In the genomic region with DNA sequence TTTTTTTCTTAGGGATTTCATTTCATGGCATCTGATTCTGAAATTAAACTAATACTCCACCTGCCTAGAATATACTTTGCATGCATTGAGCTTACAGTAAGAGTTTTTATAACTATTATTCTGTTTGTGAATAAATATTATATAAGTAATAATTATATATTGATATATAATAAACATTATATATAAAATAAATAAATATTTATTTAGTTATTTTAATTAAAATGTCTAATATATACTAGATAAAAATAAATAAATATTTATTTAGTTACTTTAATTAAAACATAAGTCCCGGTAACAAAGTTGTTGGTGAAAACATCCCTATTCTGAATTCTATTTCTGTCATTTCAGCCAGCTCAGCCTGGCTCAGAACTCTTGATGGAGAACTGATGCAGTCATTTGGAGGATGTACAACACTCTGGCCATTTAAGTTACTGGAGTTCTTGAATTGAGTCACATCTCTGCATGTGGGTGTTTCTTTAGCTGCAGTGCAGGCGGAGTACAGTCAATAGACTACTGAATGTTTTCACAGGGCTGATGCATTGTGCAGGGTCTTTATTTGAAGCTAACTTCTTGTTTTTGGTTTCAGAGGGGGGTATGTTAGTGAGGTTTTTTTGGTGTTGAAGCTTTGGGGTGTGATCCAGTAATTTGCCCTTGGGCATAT, we compare ENCODE assay signal across 16 cellular contexts.
A peak's percentile ranks its signal among the peaks of the same experiment; 100 is the strongest.
DNase-seq lines count a peak whose midpoint lies in the region; ATAC-seq and FAIRE-seq lines count a peak whose summit lies in the region.
"Had no signal": no experiment of that assay in that cellular context is flagged by ENCODE, and none has a peak within 500 bp of the region (broad histone marks: within the 10 kb centered on the region; RNA-seq: fewer than 3 reads in every experiment).

No MANE protein-coding gene starts in this region.

- peaks cover 9% of the 10 kb centered on the region for H3K9me3 Mint-ChIP-seq in activated CD4-positive, alpha-beta memory T cell treated with anti-CD3 and anti-CD28 coated beads, Interleukin-2, amount 10 ng/mL, durations not matched to agents 7 days and 5 days

- H3K4me1 Mint-ChIP-seq in activated CD4-positive, alpha-beta memory T cell treated with anti-CD3 and anti-CD28 coated beads, Interleukin-2, amount 10 ng/mL, durations not matched to agents 7 days and 5 days, result no peaks in the 10 kb centered on the region

- H3K27me3 Mint-ChIP-seq in activated CD4-positive, alpha-beta memory T cell treated with anti-CD3 and anti-CD28 coated beads, Interleukin-2, amount 10 ng/mL, durations not matched to agents 7 days and 5 days, result no peaks in the 10 kb centered on the region

- FAIRE-seq in A204.1 (lab: Jason Lieb, UNC), result peak; percentile 92
- FAIRE-seq: A549 had no signal

- no peaks in the 10 kb centered on the region for H3K36me3 Mint-ChIP-seq in activated CD4-positive, alpha-beta memory T cell treated with anti-CD3 and anti-CD28 coated beads, Interleukin-2, amount 10 ng/mL, durations not matched to agents 7 days and 5 days (ENCODE audit: low read depth)

- CTCF ChIA-PET in activated CD4-positive, alpha-beta memory T cell treated with anti-CD3 and anti-CD28 coated beads, Interleukin-2, amount 10 ng/mL, durations not matched to agents 7 days and 5 days (lab: Charles Lee), result no interaction called here

- no peaks in the 10 kb centered on the region for H3K36me3 ChIP-seq in H7 (replicated peaks; ENCODE audit: control insufficient read depth, insufficient read depth, low read length)
- H3K36me3 ChIP-seq: gastroesophageal sphincter, lower lobe of right lung, MG63 had no signal

- DNase-seq in NCI-H510A (lab: John Stamatoyannopoulos, UW), result no peak
- no peak for DNase-seq in hepatic stellate cell (ENCODE audit: low spot score)
- no peak for DNase-seq in H7
- DNase-seq in activated CD4-positive, alpha-beta memory T cell treated with anti-CD3 and anti-CD28 coated beads, Interleukin-2, amount 10 ng/mL, durations not matched to agents 7 days and 5 days, result no peak
- DNase-seq: cortex of kidney, lower lobe of right lung, MG63, posterior cingulate gyrus, trophoblast cell had no signal

- H3K27ac Mint-ChIP-seq in activated CD4-positive, alpha-beta memory T cell treated with anti-CD3 and anti-CD28 coated beads, Interleukin-2, amount 10 ng/mL, durations not matched to agents 7 days and 5 days, result no peak overlapping the region
- H3K27ac Mint-ChIP-seq: activated T-helper 2 cell treated with anti-CD3 and anti-CD28 coated beads, Interferon-gamma antibody, Interleukin-2, Interleukin-4, amounts not matched to agents 10 μg/mL and 5 μg/mL and 100 μg/mL, durations not matched to agents 14 hours and 24 hours and 36 hours had no signal

- H3K4me3 ChIP-seq in H7 (ENCODE audit: insufficient read depth, low read depth, low read length), result no peak overlapping the region
- H3K4me3 ChIP-seq: A549, gastroesophageal sphincter, lower lobe of right lung, MG63 had no signal

- H3K27me3 ChIP-seq in H7 (ENCODE audit: control insufficient read depth, insufficient read depth, low read length), result no peaks in the 10 kb centered on the region
- H3K27me3 ChIP-seq: gastroesophageal sphincter, MG63 had no signal

- H3K4me3 Mint-ChIP-seq in activated CD4-positive, alpha-beta memory T cell treated with anti-CD3 and anti-CD28 coated beads, Interleukin-2, amount 10 ng/mL, durations not matched to agents 7 days and 5 days, result no peak overlapping the region

- ATAC-seq in GM19328 (IDR thresholded peaks at IDR 0.05; ENCODE audit: unreplicated experiment), result peak; percentile 82
- ATAC-seq in HG02852 (IDR thresholded peaks at IDR 0.05; ENCODE audit: unreplicated experiment), result peak; percentile 100
- ATAC-seq in HG03575 (IDR thresholded peaks at IDR 0.05; ENCODE audit: extremely low read depth, insufficient number of reproducible peaks, low FRiP score, unreplicated experiment), result peak; percentile 84
- ATAC-seq: A549, gastroesophageal sphincter, lower lobe of right lung had no signal

- POLR2A ChIA-PET in activated CD4-positive, alpha-beta memory T cell treated with anti-CD3 and anti-CD28 coated beads, Interleukin-2, amount 10 ng/mL, durations not matched to agents 7 days and 5 days (lab: Charles Lee), result no interaction called here
